ENCODE assay signal across 29 cellular contexts in genomic region chr15:78175333-78175732, GRCh38. TPM values are rescaled to one million over a fixed set of nuclear protein-coding genes. Genes with fewer than 3 reads are reported as not detected.
DNase-seq lines count a peak whose midpoint lies in the region; ATAC-seq and TF ChIP-seq lines count a peak whose summit lies in the region.
"Had no signal": no experiment of that assay in that cellular context is flagged by ENCODE, and none has a peak within 500 bp of the region (broad histone marks: within the 10 kb centered on the region; RNA-seq: fewer than 3 reads in every experiment).

No MANE protein-coding gene starts in this region.

- H3K27me3 ChIP-seq in BLaER1 treated with 17β-estradiol and CSF1 and Interleukin-3, amounts not matched to agents 10 nM and 100 nM: no peaks in the 10 kb centered on the region
- no peaks in the 10 kb centered on the region for H3K27me3 ChIP-seq in Panc1 (ENCODE audit: control insufficient read depth, insufficient read depth, low read length)
- H3K27me3 ChIP-seq: ascending aorta, cardiac muscle cell, esophagus muscularis mucosa, pancreas, Peyer's patch, right atrium auricular region, SJCRH30, tibial nerve had no signal

- intact Hi-C loops in Panc1 (cut with micrococcal nuclease; ENCODE audit: unreplicated experiment): no loop called here

- peaks cover 0 to 7% (median 0%) of the 10 kb centered on the region in 11 experiments; a peak in 1 of 22 replicates for H4K20me1 ChIP-seq in BLaER1 treated with 17β-estradiol and CSF1 and Interleukin-3, amounts not matched to agents 10 nM and 100 nM

- in situ Hi-C loops in Panc1 (cut with HindIII; ENCODE audit: low pct_unique_long_range_greater_than_20kb, low sequenced_read_pairs): no loop called here

- H3K27ac Mint-ChIP-seq in IgD-negative memory B cell (peak overlapping the region in 2 of 3 donors; percentile 28 to 43), naive B cell (peak overlapping the region in 3 of 6 donors; percentile 70 to 86 (median 82))
- H3K27ac Mint-ChIP-seq: activated CD8-positive, alpha-beta T cell treated with anti-CD3 and anti-CD28 coated beads for 36 hours; CD4-positive, alpha-beta T cell; GM23338 had no signal

- peaks cover 0 to 10% (median 7%) of the 10 kb centered on the region in 11 experiments; a peak in 9 of 22 replicates for H3K9me3 ChIP-seq in BLaER1 treated with 17β-estradiol and CSF1 and Interleukin-3, amounts not matched to agents 10 nM and 100 nM (replicated peaks in 1 of 11)
- no peaks in the 10 kb centered on the region for H3K9me3 ChIP-seq in Panc1 (ENCODE audit: control insufficient read depth, insufficient read depth, low read depth, low read length)
- H3K9me3 ChIP-seq: ascending aorta, esophagus muscularis mucosa, pancreas, Peyer's patch, right atrium auricular region, SJCRH30 had no signal

- no peaks in the 10 kb centered on the region for H3K9me3 Mint-ChIP-seq in IgD-negative memory B cell
- H3K9me3 Mint-ChIP-seq in naive B cell: peaks cover 0 to 4% (median 0%) of the 10 kb centered on the region in 7 donors
- H3K9me3 Mint-ChIP-seq: activated CD8-positive, alpha-beta T cell treated with anti-CD3 and anti-CD28 coated beads for 36 hours; activated naive CD8-positive, alpha-beta T cell treated with anti-CD3 and anti-CD28 coated beads, Interleukin-2, amount 10 ng/mL, durations not matched to agents 7 days and 5 days; CD4-positive, alpha-beta T cell; GM23338; nephron progenitor cell had no signal

- H3K4me3 Mint-ChIP-seq in IgD-negative memory B cell: no peak overlapping the region
- peak overlapping the region in 5 of 8 donors; percentile 6 to 89 (median 60) for H3K4me3 Mint-ChIP-seq in naive B cell
- H3K4me3 Mint-ChIP-seq: activated CD8-positive, alpha-beta T cell treated with anti-CD3 and anti-CD28 coated beads for 36 hours; CD4-positive, alpha-beta T cell; GM23338; nephron progenitor cell had no signal

- H3K4me1 ChIP-seq in BLaER1 treated with 17β-estradiol and CSF1 and Interleukin-3, amounts not matched to agents 10 nM and 100 nM: peaks cover 32 to 53% (median 45%) of the 10 kb centered on the region in 10 experiments
- H3K4me1 ChIP-seq in Panc1 (ENCODE audit: control insufficient read depth, insufficient read depth, low read length): no peaks in the 10 kb centered on the region
- H3K4me1 ChIP-seq: ascending aorta, pancreas, tibial nerve had no signal

- no peak for TF ChIP-seq CTCF in Panc1 (IDR thresholded peaks at IDR 0.05)

- H3K36me3 ChIP-seq in BLaER1 treated with 17β-estradiol and CSF1 and Interleukin-3, amounts not matched to agents 10 nM and 100 nM: peaks cover 5 to 27% (median 24%) of the 10 kb centered on the region in 11 experiments; a peak in 20 of 22 replicates
- peaks cover 3% of the 10 kb centered on the region; the same call in 1 of the 2 replicates for H3K36me3 ChIP-seq in Panc1 (ENCODE audit: control insufficient read depth, insufficient read depth, low read length)

- CTCF ChIA-PET in Panc1 (lab: Charles Lee): interaction anchor here (1.6 kb wide), 1 partner anchor 20 kb away, joined by 4 read pairs; no protein-coding TSS in a partner anchor

- no TSS peak for BruUV-seq in Panc1 (replicated peaks; lab: Mats Ljungman, UMichigan)

- DNase-seq in Panc1 (ENCODE audit: low read depth, low spot score): no peak
- DNase-seq in naive B cell: no peak
- DNase-seq in HT-29 (ENCODE audit: low spot score): no peak
- DNase-seq in NCI-H1048 (lab: John Stamatoyannopoulos, UW): no peak
- DNase-seq in 8988T: no peak
- DNase-seq: activated CD4-positive, CD25-positive, alpha-beta regulatory T cell treated with anti-CD3 and anti-CD28 coated beads, Interleukin-2, amount 50 U/mL, for 72 hours; activated CD8-positive, alpha-beta T cell treated with anti-CD3 and anti-CD28 coated beads for 36 hours; activated effector memory CD4-positive, alpha-beta T cell treated with Interleukin-2 at 50 U/mL for 16 hours; activated naive CD8-positive, alpha-beta T cell treated with anti-CD3 and anti-CD28 coated beads, Interleukin-2, amount 10 ng/mL, durations not matched to agents 7 days and 5 days; activated T-cell treated with anti-CD3 and anti-CD28 coated beads for 4 hours; CD4-positive, alpha-beta T cell; mammary epithelial cell; NCI-H1092; NCI-H1930; NCI-H345; nephron progenitor cell; pancreas; Peyer's patch; SJCRH30; stimulated activated CD4-positive, alpha-beta T cell treated with anti-CD3 and anti-CD28 coated beads, Interleukin-2, amount 100 ng/mL, for 24 hours had no signal

- POLR2A ChIA-PET in Panc1 (lab: Charles Lee): interaction anchor here (0.5 kb wide), 1 partner anchor 65 kb away, joined by 6 read pairs; no protein-coding TSS in a partner anchor

- H3K36me3 Mint-ChIP-seq in IgD-negative memory B cell: peaks cover 8% of the 10 kb centered on the region
- H3K36me3 Mint-ChIP-seq in naive B cell: no peaks in the 10 kb centered on the region

- peak; percentile 43; the same call in 1 of the 2 replicates for ATAC-seq in Panc1
- ATAC-seq in naive B cell (ENCODE audit: low read depth in 2 of 2): no peak
- ATAC-seq: GM23338, pancreas had no signal

- peak overlapping the region in 8 of 11 experiments; percentile 74 to 90 (median 82); a peak in 8 of 22 replicates for H3K4me2 ChIP-seq in BLaER1 treated with 17β-estradiol and CSF1 and Interleukin-3, amounts not matched to agents 10 nM and 100 nM
- H3K4me2 ChIP-seq: GM23338 had no signal

- peaks cover 44 to 51% (median 49%) of the 10 kb centered on the region in 3 donors for H3K4me1 Mint-ChIP-seq in IgD-negative memory B cell
- H3K4me1 Mint-ChIP-seq in naive B cell: peaks cover 41 to 61% (median 59%) of the 10 kb centered on the region in 3 donors
- H3K4me1 Mint-ChIP-seq: GM23338, nephron progenitor cell had no signal

- H3K4me3 ChIP-seq in BLaER1 treated with 17β-estradiol and CSF1 and Interleukin-3, amounts not matched to agents 10 nM and 100 nM: no peak overlapping the region
- H3K4me3 ChIP-seq in Panc1 (ENCODE audit: low read depth in 2 of 2, low read length in 2 of 2): no peak overlapping the region
- H3K4me3 ChIP-seq: ascending aorta, cardiac muscle cell, esophagus muscularis mucosa, GM23338, pancreas, Peyer's patch, right atrium auricular region, SJCRH30, tibial nerve had no signal

- peak overlapping the region in 2 of 11 experiments; percentile 9 to 11; a peak in 1 of 22 replicates for H3K9ac ChIP-seq in BLaER1 treated with 17β-estradiol and CSF1 and Interleukin-3, amounts not matched to agents 10 nM and 100 nM

- no peak overlapping the region for H3K27ac ChIP-seq in BLaER1 treated with 17β-estradiol and CSF1 and Interleukin-3, amounts not matched to agents 10 nM and 100 nM
- H3K27ac ChIP-seq in Panc1 (ENCODE audit: low read length): no peak overlapping the region
- H3K27ac ChIP-seq: ascending aorta, cardiac muscle cell, esophagus muscularis mucosa, pancreas, right atrium auricular region, SJCRH30, tibial nerve had no signal

- H3K27me3 Mint-ChIP-seq in IgD-negative memory B cell (peaks cover 6% of the 10 kb centered on the region), naive B cell (no peaks in the 10 kb centered on the region)
- H3K27me3 Mint-ChIP-seq: activated CD8-positive, alpha-beta T cell treated with anti-CD3 and anti-CD28 coated beads for 36 hours; activated naive CD8-positive, alpha-beta T cell treated with anti-CD3 and anti-CD28 coated beads, Interleukin-2, amount 10 ng/mL, durations not matched to agents 7 days and 5 days; CD4-positive, alpha-beta T cell had no signal

RNA-seq across cellular contexts. Expression of gene IDH3A, which starts 26.2 kb away (rescaled TPM):
- polyA plus RNA-seq in IgD-negative memory B cell (62.1 TPM), naive B cell (ENCODE audit: low read depth in 6 of 6) (100 to 1,000 TPM in 1 of 6 donors, 10 to 100 TPM in 5; 69.1 to 116 (median 76.7) TPM)
- 116 TPM for total RNA-seq in Panc1 (2021; ENCODE audit: unreplicated experiment)
- 86.0 TPM for polyA plus RNA-seq in Panc1 (2012; ENCODE audit: insufficient read length)
- total RNA-seq in HT-29 (2014; rRNA removed; shearing (Covaris generic)): 34.4 and 35.8 TPM in 2 replicates

RNA-seq across cellular contexts. Expression of gene CIB2, which starts 44.1 kb away (rescaled TPM):
- 5.7 TPM for polyA plus RNA-seq in IgD-negative memory B cell
- total RNA-seq in Panc1 (2021; ENCODE audit: unreplicated experiment): 37.3 TPM
- 97.9 TPM for polyA plus RNA-seq in Panc1 (2012; ENCODE audit: insufficient read length)
- 1 to 10 TPM in 2 of 6 donors, under 1 TPM in 3, not detected in 1; 0.57 to 2.6 (median 0.82) TPM for polyA plus RNA-seq in naive B cell (ENCODE audit: low read depth in 6 of 6)
- total RNA-seq in HT-29 (2014; rRNA removed; shearing (Covaris generic)): 0.44 and 0.74 TPM in 2 replicates

RNA-seq across cellular contexts. Expression of gene ACSBG1, which starts 59.0 kb away (rescaled TPM):
- polyA plus RNA-seq in IgD-negative memory B cell (not detected), naive B cell (ENCODE audit: low read depth in 6 of 6) (under 1 TPM in 3 of 6 donors, not detected in 3; 0.06 to 0.17 (median 0.15) TPM)
- 0.31 TPM for total RNA-seq in Panc1 (2021; ENCODE audit: unreplicated experiment)
- 0.21 TPM for polyA plus RNA-seq in Panc1 (2012; ENCODE audit: insufficient read length)
- total RNA-seq in HT-29 (2014; rRNA removed; shearing (Covaris generic)): 1.4 and 3.6 TPM in 2 replicates
- total RNA-seq: ascending aorta; Peyer's patch; right atrium auricular region; T-helper 1 cell treated with Interleukin-12 subunit alpha and Interleukin-12 subunit beta and Interleukin-4 antibody, amounts not matched to agents 30 ng/mL and 1 ng/mL, for 36 hours had no signal
- polyA plus RNA-seq: mammary epithelial cell had no signal

Comparison
In these comparisons a context has a peak if more than half of its experiments do, and no peak if none do; other contexts are left out.
1. H3K4me3 Mint-ChIP-seq: peak in naive B cell (5 of 8); none in IgD-negative memory B cell (0 of 4).
2. RNA of gene CIB2, which starts 44.1 kb away (total RNA-seq): 37.3 TPM in Panc1 (single experiment); 0.44 to 0.74 TPM in HT-29; every median in the first group is over 10 times any median in the second.